ENCODE assay signal across 10 cellular contexts in genomic region chr11:118277312-118277711, GRCh38. TPM values are rescaled to one million over a fixed set of nuclear protein-coding genes. Genes with fewer than 3 reads are reported as not detected.
DNase-seq lines count a peak whose midpoint lies in the region; ATAC-seq and TF ChIP-seq lines count a peak whose summit lies in the region.
"Had no signal": no experiment of that assay in that cellular context is flagged by ENCODE, and none has a peak within 500 bp of the region (broad histone marks: within the 10 kb centered on the region; RNA-seq: fewer than 3 reads in every experiment).

No MANE protein-coding gene starts in this region.

- no peaks in the 10 kb centered on the region for H3K9me3 Mint-ChIP-seq in activated naive CD8-positive, alpha-beta T cell treated with anti-CD3 and anti-CD28 coated beads, Interleukin-2, amount 10 ng/mL, durations not matched to agents 7 days and 5 days

- H3K27me3 ChIP-seq in lower lobe of right lung (ENCODE audit: low read depth), result no peaks in the 10 kb centered on the region

- no peak overlapping the region for H3K4me3 ChIP-seq in lower lobe of right lung

- no peaks in the 10 kb centered on the region for H3K9me3 ChIP-seq in lower lobe of right lung

- ATAC-seq in activated naive CD8-positive, alpha-beta T cell treated with anti-CD3 and anti-CD28 coated beads, Interleukin-2, amount 10 ng/mL, durations not matched to agents 7 days and 5 days (ENCODE audit: low read depth), result peak; percentile 59
- ATAC-seq in lower lobe of right lung (peak; percentile 15 to 34), HG03439 (IDR thresholded peaks at IDR 0.05; ENCODE audit: unreplicated experiment) (no peak)

- no peaks in the 10 kb centered on the region for H3K36me3 ChIP-seq in lower lobe of right lung

- peak; percentile 84 for DNase-seq in ELR (ENCODE audit: low read depth)
- DNase-seq in HS-5 (ENCODE audit: low read depth), result peak; percentile 15
- no peak for DNase-seq in activated naive CD8-positive, alpha-beta T cell treated with anti-CD3 and anti-CD28 coated beads, Interleukin-2, amount 10 ng/mL, durations not matched to agents 7 days and 5 days
- DNase-seq in lower lobe of right lung, result no peak
- DNase-seq in central memory CD4-positive, alpha-beta T cell, result no peak
- no peak for DNase-seq in posterior vena cava (ENCODE audit: low spot score)
- no peak for DNase-seq in erythroblast (lab: John Stamatoyannopoulos, UW)
- DNase-seq: NCI-H1092 treated with DMSO at 0.1 percent for 48 hours, small intestine had no signal

- POLR2A ChIA-PET in activated naive CD8-positive, alpha-beta T cell treated with anti-CD3 and anti-CD28 coated beads, Interleukin-2, amount 10 ng/mL, durations not matched to agents 7 days and 5 days (lab: Charles Lee), result interaction anchor here (0.9 to 1.7 kb wide), 3 partner anchors 53 to 75 kb away, joined by 4 read pairs; partner anchors contain the start of genes CD3G and JAML

- no peaks in the 10 kb centered on the region for H3K36me3 Mint-ChIP-seq in activated naive CD8-positive, alpha-beta T cell treated with anti-CD3 and anti-CD28 coated beads, Interleukin-2, amount 10 ng/mL, durations not matched to agents 7 days and 5 days

- intact Hi-C loops in lower lobe of right lung (cut with DNase I), result no loop called here
- intact Hi-C loops in posterior vena cava (cut with DNase I), result no loop called here

- H3K4me1 Mint-ChIP-seq in activated naive CD8-positive, alpha-beta T cell treated with anti-CD3 and anti-CD28 coated beads, Interleukin-2, amount 10 ng/mL, durations not matched to agents 7 days and 5 days, result peaks cover 39% of the 10 kb centered on the region

- no peaks in the 10 kb centered on the region for H3K27me3 Mint-ChIP-seq in activated naive CD8-positive, alpha-beta T cell treated with anti-CD3 and anti-CD28 coated beads, Interleukin-2, amount 10 ng/mL, durations not matched to agents 7 days and 5 days

- no peak for TF ChIP-seq POLR2A in erythroblast (IDR thresholded peaks at IDR 0.05; ENCODE audit: low read length)

- H3K4me3 Mint-ChIP-seq in activated naive CD8-positive, alpha-beta T cell treated with anti-CD3 and anti-CD28 coated beads, Interleukin-2, amount 10 ng/mL, durations not matched to agents 7 days and 5 days, result no peak overlapping the region

- H3K27ac Mint-ChIP-seq in activated naive CD8-positive, alpha-beta T cell treated with anti-CD3 and anti-CD28 coated beads, Interleukin-2, amount 10 ng/mL, durations not matched to agents 7 days and 5 days, result peak overlapping the region; percentile 8

- no peak overlapping the region for H3K27ac ChIP-seq in lower lobe of right lung

- peaks cover 19% of the 10 kb centered on the region for H3K4me1 ChIP-seq in lower lobe of right lung

- TF ChIP-seq CTCF in lower lobe of right lung (IDR thresholded peaks at IDR 0.05), result no peak

RNA-seq across cellular contexts. Expression of gene MPZL2, which starts 13.2 kb away (rescaled TPM):
- 1 to 10 TPM; 8.2 to 9.2 TPM for total RNA-seq in activated naive CD8-positive, alpha-beta T cell treated with anti-CD3 and anti-CD28 coated beads, Interleukin-2, amount 10 ng/mL, durations not matched to agents 7 days and 5 days
- total RNA-seq in lower lobe of right lung (85.3 TPM), posterior vena cava (10 to 100 TPM; 29.8 to 53.3 TPM)

RNA-seq across cellular contexts. Expression of gene MPZL3, which starts 25.1 kb away (rescaled TPM):
- total RNA-seq in activated naive CD8-positive, alpha-beta T cell treated with anti-CD3 and anti-CD28 coated beads, Interleukin-2, amount 10 ng/mL, durations not matched to agents 7 days and 5 days, result 10 to 100 TPM; 24.5 to 29.8 TPM
- total RNA-seq in lower lobe of right lung, result 12.8 TPM
- 1 to 10 TPM in 1 of 2 donors, under 1 TPM in 1; 0.52 to 1.6 TPM for total RNA-seq in posterior vena cava

RNA-seq across cellular contexts. Expression of gene CD3E, which starts 27.2 kb away (rescaled TPM):
- 100 to 1,000 TPM; 607 to 630 TPM for total RNA-seq in activated naive CD8-positive, alpha-beta T cell treated with anti-CD3 and anti-CD28 coated beads, Interleukin-2, amount 10 ng/mL, durations not matched to agents 7 days and 5 days
- total RNA-seq in lower lobe of right lung (9.9 TPM), posterior vena cava (1 to 10 TPM; 1.3 to 1.8 TPM)

RNA-seq across cellular contexts. Expression of gene JAML, which starts 52.5 kb away (rescaled TPM):
- 100 to 1,000 TPM; 181 to 189 TPM for total RNA-seq in activated naive CD8-positive, alpha-beta T cell treated with anti-CD3 and anti-CD28 coated beads, Interleukin-2, amount 10 ng/mL, durations not matched to agents 7 days and 5 days
- total RNA-seq in lower lobe of right lung (163 TPM), posterior vena cava (1 to 10 TPM; 3.8 to 7.0 TPM)

Comparison
In these comparisons a context has a peak if more than half of its experiments do, and no peak if none do; other contexts are left out.
1. DNase-seq: peak in ELR (single experiment) and HS-5 (single experiment); none in activated naive CD8-positive, alpha-beta T cell treated with anti-CD3 and anti-CD28 coated beads, Interleukin-2, amount 10 ng/mL, durations not matched to agents 7 days and 5 days (single experiment), lower lobe of right lung (single experiment), central memory CD4-positive, alpha-beta T cell (single experiment), posterior vena cava (single experiment) and erythroblast (0 of 2).
2. RNA of gene CD3E, which starts 27.2 kb away (total RNA-seq): 607 to 630 TPM in activated naive CD8-positive, alpha-beta T cell treated with anti-CD3 and anti-CD28 coated beads, Interleukin-2, amount 10 ng/mL, durations not matched to agents 7 days and 5 days; 9.9 TPM in lower lobe of right lung (single experiment) and 1.3 to 1.8 TPM in posterior vena cava; every median in the first group is over 10 times any median in the second.